ENCODE assay signal across 7 cellular contexts in the genomic region with DNA sequence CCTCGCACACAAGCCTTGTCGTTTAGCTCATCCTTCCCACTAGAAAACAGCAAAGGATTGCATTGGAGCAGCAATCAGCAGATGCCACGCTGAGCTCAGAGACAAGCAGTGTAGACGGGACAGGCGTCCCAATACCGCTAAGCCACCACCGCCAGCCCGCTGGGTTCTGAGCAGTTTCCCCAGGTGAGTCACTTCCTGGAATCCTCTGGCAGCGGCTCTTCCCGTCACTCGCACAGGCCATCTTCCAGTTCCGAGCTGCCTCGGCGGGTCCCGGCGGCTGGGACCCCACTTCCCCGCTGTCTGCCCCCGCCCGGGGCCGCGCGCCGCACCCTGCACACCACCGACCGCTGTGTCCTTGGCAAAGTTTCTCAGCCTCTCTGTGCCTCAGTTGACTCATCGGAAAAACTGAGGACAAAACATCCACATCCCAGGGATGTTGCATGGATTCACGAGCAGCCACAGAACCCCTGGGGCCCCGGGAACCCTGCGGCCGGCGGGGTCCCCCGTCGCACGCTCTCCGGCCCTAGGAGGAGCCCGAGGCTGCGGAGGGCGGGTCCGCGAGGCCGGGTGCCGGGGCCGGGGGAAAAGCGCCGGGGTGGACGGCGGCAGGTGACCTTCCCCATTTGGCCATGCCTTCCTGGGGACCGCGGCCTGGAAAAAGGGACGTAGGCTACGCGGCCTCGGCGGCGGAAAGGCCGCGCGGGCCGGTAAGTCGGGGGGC. TPM values are rescaled to one million over a fixed set of nuclear protein-coding genes. Genes with fewer than 3 reads are reported as not detected.
DNase-seq lines count a peak whose midpoint lies in the region; ATAC-seq, FAIRE-seq and TF ChIP-seq lines count a peak whose summit lies in the region.

No MANE protein-coding gene starts in this region.

- H3K79me2 ChIP-seq in HepG2 (ENCODE audit: insufficient read depth, low read length): peaks cover 39% of the 10 kb centered on the region

- POLR2A ChIA-PET in HEK293T (lab: Yijun Ruan, JAX): interaction anchor here (0.7 to 1.1 kb wide), 2 partner anchors 17 to 56 kb away, joined by 3 read pairs; a partner anchor contains a TSS
- POLR2A ChIA-PET in HepG2 (lab: Yijun Ruan, JAX): interaction anchor here (0.9 to 1.6 kb wide), 4 partner anchors 9 to 56 kb away, joined by 3 to 8 read pairs (median 4); a partner anchor contains a TSS

- H3K4me2 ChIP-seq in HepG2 (ENCODE audit: low read depth, low read length): peak overlapping the region; percentile 88

- in situ Hi-C loops in HepG2 (cut with HindIII; ENCODE audit: extremely low pct_ligation_motif_present, low pct_unique_long_range_greater_than_20kb): no loop called here

- DNase-seq in HEK293T (ENCODE audit: extremely low spot score) (peak; percentile 30), NAMALWA (ENCODE audit: low spot score) (peak; percentile 46), coronary artery (ENCODE audit: low spot score) (no peak), HepG2 (ENCODE audit: low spot score) (peak; percentile 64)
- peak; percentile 84 for DNase-seq in activated CD4-positive, alpha-beta T cell treated with anti-CD3 and anti-CD28 coated beads for 48 hours
- peak; percentile 60 to 76 for DNase-seq in stimulated activated CD4-positive, alpha-beta T cell treated with anti-CD3 and anti-CD28 coated beads, Interleukin-4, amount 100 ng/mL, for 4 hours

- TF ChIP-seq CTCF in GM12875 (IDR thresholded peaks at IDR 0.05; ENCODE audit: borderline replicate concordance, insufficient read depth, low read depth, low read length) (no peak), coronary artery (IDR thresholded peaks at IDR 0.05) (no peak), HepG2 (CRISPR knock-in tag; IDR thresholded peaks at IDR 0.05) (0 out of 2 replicates have a peak, but pooled peaks have one; percentile 0)

- H3K4me1 ChIP-seq in HepG2 (ENCODE audit: insufficient read depth, low read length): peaks cover 38% of the 10 kb centered on the region

- H3K27me3 ChIP-seq in HepG2 (ENCODE audit: control insufficient read depth in 1 of 2, insufficient read depth in 2 of 2, low read length in 2 of 2): no peaks in the 10 kb centered on the region; a peak in 1 of 5 replicates

- peaks cover 9% of the 10 kb centered on the region; the same call in 1 of the 2 replicates for H3K9me3 ChIP-seq in HepG2 (ENCODE audit: low read length)

- no TSS peak for BruUV-seq in HepG2 (replicated peaks; lab: Mats Ljungman, UMichigan)

- peak overlapping the region; percentile 89 for H3K9ac ChIP-seq in HepG2 (ENCODE audit: insufficient read depth, low read depth, low read length)

- WGBS in HepG2 (ENCODE audit: low lambda C conversion rate): 0% methylated on average over 9 of the region's 60 CpGs

- H3K27ac ChIP-seq in coronary artery (peak overlapping the region; percentile 96 to 98), HepG2 (ENCODE audit: extremely low read length, insufficient read depth, low read length) (peak overlapping the region; percentile 96)

- H3K4me3 ChIP-seq in GM12875 (ENCODE audit: low read depth, low read length): peak overlapping the region; percentile 91
- peak overlapping the region; percentile 83 for H3K4me3 ChIP-seq in coronary artery
- H3K4me3 ChIP-seq in HepG2 (replicated peaks in 1 of 3; ENCODE audit: insufficient read depth in 1 of 3, low read depth in 2 of 3, low read length in 3 of 3): peak overlapping the region; percentile 80 to 96 (median 82)

- no peak for TF ChIP-seq EP300 in HepG2 (IDR thresholded peaks at IDR 0.05; ENCODE audit: low read depth in 2 of 2, low read length in 2 of 2)
- no peak for TF ChIP-seq EP300 in HepG2 (CRISPR knock-in tag; IDR thresholded peaks at IDR 0.05; ENCODE audit: borderline replicate concordance)

- no peak for TF ChIP-seq RAD21 in HepG2 (CRISPR knock-in tag; IDR thresholded peaks at IDR 0.05)

- FAIRE-seq in HepG2 (lab: Jason Lieb, UNC): no peak

- TF ChIP-seq POLR2A in HepG2 (IDR thresholded peaks at IDR 0.05; ENCODE audit: insufficient read depth in 1 of 2, low read depth in 2 of 2, low read length in 2 of 2): peak; percentile 29 to 36; a peak in 1 of 4 replicates

- ATAC-seq in HepG2: peak; percentile 68

- CTCF ChIA-PET in HEK293T (lab: Yijun Ruan, JAX) (interaction anchor here (1.0 kb wide), 1 partner anchor 145 kb away, joined by 5 read pairs; no protein-coding TSS in a partner anchor), HepG2 (lab: Yijun Ruan, JAX; ENCODE audit: low intra/inter-chr PET ratio, low total read pairs) (no interaction called here)

- H4K20me1 ChIP-seq in HepG2 (ENCODE audit: insufficient read depth, low read length): peaks cover 12% of the 10 kb centered on the region

- intact Hi-C loops in HepG2 (cut with micrococcal nuclease; ENCODE audit: unreplicated experiment): loop anchor here (2.0 kb wide), 2 partner anchors 44 to 46 kb away; no protein-coding TSS in a partner anchor

- H3K36me3 ChIP-seq in HepG2 (replicated peaks in 1 of 2; ENCODE audit: control insufficient read depth in 1 of 2, insufficient read depth in 2 of 2, low read length in 2 of 2): peaks cover 0 to 18% of the 10 kb centered on the region in 2 experiments; a peak in 3 of 5 replicates

- no peak overlapping the region for H2AFZ ChIP-seq in HepG2 (ENCODE audit: low read length)

RNA-seq across cellular contexts. Expression of a gene that starts 0.6 kb away (rescaled TPM):
- total RNA-seq in HepG2 (2016; rRNA removed; fragmentation: Illumina TruSeq; extraction: Trizol): 8.2 and 10.4 TPM in 2 replicates
- total RNA-seq in HepG2 (2016; cell fraction: cytosol; rRNA removed; fragmentation: Illumina TruSeq; extraction: Trizol; ENCODE audit: low read depth): 7.1 and 9.1 TPM in 2 replicates
- 6.9 and 13.0 TPM in 2 replicates for total RNA-seq in HepG2 (2016; cell fraction: insoluble cytoplasmic fraction; rRNA removed; fragmentation: Illumina TruSeq; extraction: Trizol)
- 13.6 and 14.7 TPM in 2 replicates for total RNA-seq in HepG2 (2016; cell fraction: membrane; rRNA removed; fragmentation: Illumina TruSeq; extraction: Trizol)
- 14.2 and 17.9 TPM in 2 replicates for total RNA-seq in HepG2 (2016; cell fraction: nucleus; rRNA removed; fragmentation: Illumina TruSeq; extraction: Trizol)
- 20.9 and 25.7 TPM in 2 replicates for polyA plus RNA-seq in HepG2 (2011; rRNA removed)
- polyA plus RNA-seq in HepG2 (2011; cell fraction: cytosol; rRNA removed): 11.8 and 16.5 TPM in 2 replicates
- polyA plus RNA-seq in HepG2 (2011; cell fraction: nucleus; rRNA removed): 16.8 and 19.6 TPM in 2 replicates
- polyA plus RNA-seq in HepG2 (2012): 20.1 and 21.7 TPM in 2 replicates
- polyA plus RNA-seq in HepG2 (2016; cell fraction: cytosol; fragmentation: Illumina TruSeq; extraction: Trizol; ENCODE audit: low read depth): 5.0 and 5.8 TPM in 2 replicates
- 7.7 and 9.5 TPM in 2 replicates for polyA plus RNA-seq in HepG2 (2016; cell fraction: insoluble cytoplasmic fraction; fragmentation: Illumina TruSeq; extraction: Trizol; ENCODE audit: low read depth)
- 9.8 and 10.3 TPM in 2 replicates for polyA plus RNA-seq in HepG2 (2016; cell fraction: membrane; fragmentation: Illumina TruSeq; extraction: Trizol; ENCODE audit: low read depth)
- polyA plus RNA-seq in HepG2 (2016; cell fraction: nucleus; fragmentation: Illumina TruSeq; extraction: Trizol; ENCODE audit: insufficient read depth, low read depth): 21.4 and 23.5 TPM in 2 replicates
- 39.0 and 91.7 TPM in 2 replicates for polyA minus RNA-seq in HepG2 (2011; rRNA and poly(A)+ RNA removed; ENCODE audit: low replicate concordance)
- polyA minus RNA-seq in HepG2 (2011; cell fraction: cytosol; rRNA and poly(A)+ RNA removed): 16.5 and 24.3 TPM in 2 replicates
- 70.9 and 73.0 TPM in 2 replicates for polyA minus RNA-seq in HepG2 (2011; cell fraction: nucleus; rRNA and poly(A)+ RNA removed)

RNA-seq across cellular contexts. Expression of a gene that starts 46.9 kb away (rescaled TPM):
- total RNA-seq in HepG2 (2016; rRNA removed; fragmentation: Illumina TruSeq; extraction: Trizol): 0.42 and 0.53 TPM in 2 replicates
- total RNA-seq in HepG2 (2016; cell fraction: cytosol; rRNA removed; fragmentation: Illumina TruSeq; extraction: Trizol; ENCODE audit: low read depth): 0.10 and 0.26 TPM in 2 replicates
- total RNA-seq in HepG2 (2016; cell fraction: insoluble cytoplasmic fraction; rRNA removed; fragmentation: Illumina TruSeq; extraction: Trizol): 0.42 and 0.52 TPM in 2 replicates
- 0.40 and 0.48 TPM in 2 replicates for total RNA-seq in HepG2 (2016; cell fraction: membrane; rRNA removed; fragmentation: Illumina TruSeq; extraction: Trizol)
- total RNA-seq in HepG2 (2016; cell fraction: nucleus; rRNA removed; fragmentation: Illumina TruSeq; extraction: Trizol): 0.75 and 0.87 TPM in 2 replicates
- polyA plus RNA-seq in HepG2 (2011; rRNA removed): 0.07 and 0.08 TPM in 2 replicates
- 0.05 TPM in 2 replicates for polyA plus RNA-seq in HepG2 (2011; cell fraction: cytosol; rRNA removed)
- 0.07 and 0.18 TPM in 2 replicates for polyA plus RNA-seq in HepG2 (2011; cell fraction: nucleus; rRNA removed)
- polyA plus RNA-seq in HepG2 (2012): 0.09 and 0.17 TPM in 2 replicates
- 0.18 and 0.21 TPM in 2 replicates for polyA plus RNA-seq in HepG2 (2016; cell fraction: cytosol; fragmentation: Illumina TruSeq; extraction: Trizol; ENCODE audit: low read depth)
- polyA plus RNA-seq in HepG2 (2016; cell fraction: insoluble cytoplasmic fraction; fragmentation: Illumina TruSeq; extraction: Trizol; ENCODE audit: low read depth): 0.25 and 0.49 TPM in 2 replicates
- 0.23 and 0.28 TPM in 2 replicates for polyA plus RNA-seq in HepG2 (2016; cell fraction: membrane; fragmentation: Illumina TruSeq; extraction: Trizol; ENCODE audit: low read depth)
- 0.20 and 0.27 TPM in 2 replicates for polyA plus RNA-seq in HepG2 (2016; cell fraction: nucleus; fragmentation: Illumina TruSeq; extraction: Trizol; ENCODE audit: insufficient read depth, low read depth)
- 0.04 and 5.3 TPM in 2 replicates for polyA minus RNA-seq in HepG2 (2011; rRNA and poly(A)+ RNA removed; ENCODE audit: low replicate concordance)
- 0.09 and 0.10 TPM in 2 replicates for polyA minus RNA-seq in HepG2 (2011; cell fraction: cytosol; rRNA and poly(A)+ RNA removed)
- polyA minus RNA-seq in HepG2 (2011; cell fraction: nucleus; rRNA and poly(A)+ RNA removed): 0.99 and 1.0 TPM in 2 replicates

RNA-seq across cellular contexts. Expression of a gene that starts 55.8 kb away (rescaled TPM):
- 25.9 and 38.3 TPM in 2 replicates for total RNA-seq in HepG2 (2016; rRNA removed; fragmentation: Illumina TruSeq; extraction: Trizol)
- total RNA-seq in HepG2 (2016; cell fraction: cytosol; rRNA removed; fragmentation: Illumina TruSeq; extraction: Trizol; ENCODE audit: low read depth): 2.2 TPM in 2 replicates
- 28.6 and 39.0 TPM in 2 replicates for total RNA-seq in HepG2 (2016; cell fraction: insoluble cytoplasmic fraction; rRNA removed; fragmentation: Illumina TruSeq; extraction: Trizol)
- total RNA-seq in HepG2 (2016; cell fraction: membrane; rRNA removed; fragmentation: Illumina TruSeq; extraction: Trizol): 7.0 and 9.1 TPM in 2 replicates
- total RNA-seq in HepG2 (2016; cell fraction: nucleus; rRNA removed; fragmentation: Illumina TruSeq; extraction: Trizol): 17.0 and 25.2 TPM in 2 replicates
- 11.7 and 12.8 TPM in 2 replicates for polyA plus RNA-seq in HepG2 (2011; rRNA removed)
- polyA plus RNA-seq in HepG2 (2011; cell fraction: cytosol; rRNA removed): 7.0 and 9.7 TPM in 2 replicates
- polyA plus RNA-seq in HepG2 (2011; cell fraction: nucleus; rRNA removed): 3.3 and 4.4 TPM in 2 replicates
- 20.2 and 20.4 TPM in 2 replicates for polyA plus RNA-seq in HepG2 (2012)
- 0.92 and 1.0 TPM in 2 replicates for polyA plus RNA-seq in HepG2 (2016; cell fraction: cytosol; fragmentation: Illumina TruSeq; extraction: Trizol; ENCODE audit: low read depth)
- 29.8 and 30.0 TPM in 2 replicates for polyA plus RNA-seq in HepG2 (2016; cell fraction: insoluble cytoplasmic fraction; fragmentation: Illumina TruSeq; extraction: Trizol; ENCODE audit: low read depth)
- 3.6 and 3.7 TPM in 2 replicates for polyA plus RNA-seq in HepG2 (2016; cell fraction: membrane; fragmentation: Illumina TruSeq; extraction: Trizol; ENCODE audit: low read depth)
- 15.7 and 17.2 TPM in 2 replicates for polyA plus RNA-seq in HepG2 (2016; cell fraction: nucleus; fragmentation: Illumina TruSeq; extraction: Trizol; ENCODE audit: insufficient read depth, low read depth)
- 30.2 and 30.7 TPM in 2 replicates for polyA minus RNA-seq in HepG2 (2011; rRNA and poly(A)+ RNA removed; ENCODE audit: low replicate concordance)
- 12.1 and 16.9 TPM in 2 replicates for polyA minus RNA-seq in HepG2 (2011; cell fraction: cytosol; rRNA and poly(A)+ RNA removed)
- polyA minus RNA-seq in HepG2 (2011; cell fraction: nucleus; rRNA and poly(A)+ RNA removed): 27.9 and 33.8 TPM in 2 replicates
